ENCODE assay signal across 21 cellular contexts in the genomic region with DNA sequence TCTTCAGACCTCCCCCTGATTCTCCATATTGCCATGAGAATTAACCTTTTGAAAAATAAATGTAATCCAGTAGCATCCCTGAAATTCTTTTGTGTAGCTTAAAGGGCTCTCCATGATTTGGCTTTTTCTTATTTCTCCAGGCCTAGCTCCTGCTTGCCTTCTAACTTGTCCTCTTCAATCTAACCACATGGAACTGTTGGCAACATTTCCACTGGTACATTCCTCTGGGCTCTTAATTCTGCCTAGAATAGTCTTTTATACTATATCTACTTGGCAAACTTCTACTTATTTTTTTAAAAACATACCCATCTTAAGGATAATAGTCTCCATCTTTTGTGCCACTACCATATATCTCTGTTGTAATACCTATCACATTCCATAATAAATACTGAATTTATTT.
"Had no signal": no experiment of that assay in that cellular context is flagged by ENCODE, and none has a peak within 500 bp of the region (broad histone marks: within the 10 kb centered on the region; RNA-seq: fewer than 3 reads in every experiment).

No MANE protein-coding gene starts in this region.

- H3K4me1 Mint-ChIP-seq: stimulated activated naive B cell treated with anti-CD40 and anti-IgM and Interleukin-4, amounts not matched to agents 10 μg/mL and 1 μg/mL and 100 μg/mL, for 72 hours; stimulated activated naive CD8-positive, alpha-beta T cell treated with anti-CD3 and anti-CD28 coated beads, Interleukin-15, amount 100 ng/mL, for 72 hours had no signal

- H3K36me3 ChIP-seq: esophagus muscularis mucosa, neutrophil, transverse colon had no signal

- H3K9me3 Mint-ChIP-seq: naive thymus-derived CD8-positive, alpha-beta T cell; stimulated activated naive B cell treated with anti-CD40 and anti-IgM and Interleukin-4, amounts not matched to agents 10 μg/mL and 1 μg/mL and 100 μg/mL, for 72 hours; stimulated activated naive CD8-positive, alpha-beta T cell treated with anti-CD3 and anti-CD28 coated beads, Interleukin-15, amount 100 ng/mL, for 72 hours had no signal

- ATAC-seq: left cardiac atrium; left ventricle myocardium superior; naive thymus-derived CD8-positive, alpha-beta T cell; sciatic nerve; stimulated activated naive B cell treated with anti-CD40 and anti-IgM and Interleukin-4, amounts not matched to agents 10 μg/mL and 1 μg/mL and 100 μg/mL, for 72 hours; stimulated activated naive CD8-positive, alpha-beta T cell treated with anti-CD3 and anti-CD28 coated beads, Interleukin-15, amount 100 ng/mL, for 72 hours had no signal

- H3K27ac ChIP-seq: epithelial cell of prostate, esophagus muscularis mucosa, hepatocyte, neutrophil, testis, transverse colon had no signal

- H3K27me3 ChIP-seq: esophagus muscularis mucosa, hepatocyte, neutrophil, testis, transverse colon had no signal

- H3K36me3 Mint-ChIP-seq: naive thymus-derived CD8-positive, alpha-beta T cell; stimulated activated naive B cell treated with anti-CD40 and anti-IgM and Interleukin-4, amounts not matched to agents 10 μg/mL and 1 μg/mL and 100 μg/mL, for 72 hours had no signal

- H3K4me3 ChIP-seq: esophagus muscularis mucosa, hepatocyte, lung, testis, transverse colon had no signal

- H3K4me1 ChIP-seq: esophagus muscularis mucosa, testis had no signal

- DNase-seq: effector memory CD4-positive, alpha-beta T cell; foreskin melanocyte; head of caudate nucleus; kidney; left cardiac atrium; left ventricle myocardium superior; mesendoderm; naive thymus-derived CD8-positive, alpha-beta T cell; posterior cingulate gyrus; stimulated activated CD4-positive, alpha-beta T cell treated with anti-CD3 and anti-CD28 coated beads, Interleukin-2, amount 100 ng/mL, for 24 hours; stimulated activated CD4-positive, alpha-beta T cell treated with anti-CD3 and anti-CD28 coated beads, Interleukin-4, amount 100 ng/mL, for 4 hours; stimulated activated naive B cell treated with anti-CD40 and anti-IgM and Interleukin-4, amounts not matched to agents 10 μg/mL and 1 μg/mL and 100 μg/mL, for 72 hours; stimulated activated naive CD8-positive, alpha-beta T cell treated with anti-CD3 and anti-CD28 coated beads, Interleukin-15, amount 100 ng/mL, for 72 hours; testis; transverse colon had no signal

- H3K27ac Mint-ChIP-seq: naive thymus-derived CD8-positive, alpha-beta T cell; stimulated activated naive B cell treated with anti-CD40 and anti-IgM and Interleukin-4, amounts not matched to agents 10 μg/mL and 1 μg/mL and 100 μg/mL, for 72 hours had no signal

- H2AFZ ChIP-seq: hepatocyte had no signal

- H3K4me2 ChIP-seq: hepatocyte had no signal

- H3K9me3 ChIP-seq: esophagus muscularis mucosa, neutrophil, testis, transverse colon had no signal

- H3K27me3 Mint-ChIP-seq: naive thymus-derived CD8-positive, alpha-beta T cell; stimulated activated naive B cell treated with anti-CD40 and anti-IgM and Interleukin-4, amounts not matched to agents 10 μg/mL and 1 μg/mL and 100 μg/mL, for 72 hours; stimulated activated naive CD8-positive, alpha-beta T cell treated with anti-CD3 and anti-CD28 coated beads, Interleukin-15, amount 100 ng/mL, for 72 hours had no signal

- H3K4me3 Mint-ChIP-seq: naive thymus-derived CD8-positive, alpha-beta T cell; stimulated activated naive B cell treated with anti-CD40 and anti-IgM and Interleukin-4, amounts not matched to agents 10 μg/mL and 1 μg/mL and 100 μg/mL, for 72 hours; stimulated activated naive CD8-positive, alpha-beta T cell treated with anti-CD3 and anti-CD28 coated beads, Interleukin-15, amount 100 ng/mL, for 72 hours had no signal
